8 cellular contexts compared by ENCODE assay signal in the genomic region with DNA sequence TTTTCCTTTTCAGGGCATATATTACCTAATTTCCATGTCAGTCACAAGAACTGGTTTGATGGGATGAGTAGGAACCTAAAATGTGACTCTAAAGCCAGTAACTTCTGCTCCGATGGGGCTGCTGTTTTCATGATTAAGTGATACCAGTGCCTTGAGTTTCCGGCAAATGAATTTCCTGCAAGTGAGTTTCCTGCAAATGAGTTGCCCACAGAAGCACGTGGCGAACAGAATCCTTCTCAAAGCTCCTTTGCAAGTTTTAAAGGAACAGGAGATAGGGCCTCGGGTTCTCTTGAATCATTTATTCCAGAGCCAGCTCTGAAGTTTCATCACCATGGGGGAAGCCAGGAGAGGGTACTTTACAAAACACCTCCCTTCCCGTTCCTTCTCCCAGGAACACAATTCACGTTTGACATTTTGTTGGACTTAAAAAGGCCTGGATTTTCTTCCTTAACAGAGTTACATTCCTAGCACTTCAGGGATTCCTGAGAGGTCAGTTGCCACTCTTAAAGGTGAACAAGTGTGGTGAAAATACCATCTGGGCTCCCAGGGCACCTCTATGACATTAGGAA. TPM values are rescaled to one million over a fixed set of nuclear protein-coding genes. Genes with fewer than 3 reads are reported as not detected.
A peak's percentile ranks its signal among the peaks of the same experiment; 100 is the strongest.
DNase-seq lines count a peak whose midpoint lies in the region; ATAC-seq and TF ChIP-seq lines count a peak whose summit lies in the region.

No MANE protein-coding gene starts in this region.

- no peak for TF ChIP-seq CTCF in IMR-90 (conservative IDR thresholded peaks at IDR 0.05; ENCODE audit: low read depth, low read length)
- no peak for TF ChIP-seq CTCF in fibroblast of pulmonary artery (IDR thresholded peaks at IDR 0.05; ENCODE audit: low read length, missing control alignments)
- TF ChIP-seq CTCF in spleen (IDR thresholded peaks at IDR 0.05 in 8 of 11, conservative IDR thresholded peaks at IDR 0.05 in 3 of 11) = no peak

- intact Hi-C loops in IMR-90 (cut with micrococcal nuclease) = no loop called here
- intact Hi-C loops in spleen (cut with DNase I; ENCODE audit: low total_unique reads) = no loop called here

- no peak overlapping the region for H3K14ac ChIP-seq in IMR-90 (replicated peaks; ENCODE audit: low read depth, low read length)

- H2AK5ac ChIP-seq in IMR-90 (ENCODE audit: low read depth, low read length) = no peak overlapping the region

- CTCF ChIA-PET in IMR-90 (lab: Yijun Ruan, JAX) = no interaction called here

- H2AFZ ChIP-seq in IMR-90 (replicated peaks; ENCODE audit: low read length, poor library complexity) = peak overlapping the region; percentile 16

- BruUV-seq in IMR-90 (replicated peaks; lab: Mats Ljungman, UMichigan) = no TSS peak

- H3K79me1 ChIP-seq in IMR-90 (ENCODE audit: low read depth in 1 of 2, low read length in 2 of 2) = peaks cover 6 to 22% of the 10 kb centered on the region in 2 experiments; a peak in 2 of 4 replicates

- H3K9ac ChIP-seq in IMR-90 (ENCODE audit: low read depth, low read length) = no peak overlapping the region

- TF ChIP-seq POLR2A in IMR-90 (IDR thresholded peaks at IDR 0.05; ENCODE audit: low read depth, low read length) (no peak), spleen (IDR thresholded peaks at IDR 0.05) (no peak), GM18505 (IDR thresholded peaks at IDR 0.05; ENCODE audit: borderline replicate concordance, extremely low read depth, insufficient read depth, insufficient read length) (no peak)

- H3K27ac ChIP-seq in IMR-90 (ENCODE audit: insufficient read depth, low read length) = no peak overlapping the region
- peak overlapping the region in 7 of 8 donors; percentile 2 to 95 (median 70) for H3K27ac ChIP-seq in spleen

- H4K20me1 ChIP-seq in IMR-90 (ENCODE audit: insufficient read depth, low read length) = peaks cover 20% of the 10 kb centered on the region

- peak overlapping the region; percentile 37; the same call in 1 of the 2 replicates for H4K5ac ChIP-seq in IMR-90 (ENCODE audit: low read depth, low read length)

- WGBS in IMR-90 (ENCODE audit: extremely low coverage in 2 of 2, insufficient read length in 1 of 2), 2 experiments = 33% methylated on average over 4 of the region's 7 CpGs; no CpG with 5 or more reads in 1 of the 2 experiments
- WGBS in spleen, 5 donors = 13 to 23% (median 16%) methylated on average over 7 of the region's 7 CpGs

- H2BK5ac ChIP-seq in IMR-90 (ENCODE audit: low read depth, low read length, poor library complexity, severe bottlenecking) = peak overlapping the region; percentile 44

- no peak overlapping the region for H3K18ac ChIP-seq in IMR-90 (ENCODE audit: low read depth, low read length)

- no peak overlapping the region for H3K4ac ChIP-seq in IMR-90 (ENCODE audit: low read depth, low read length)

- H3K4me2 ChIP-seq in IMR-90 (ENCODE audit: low read depth, low read length) = peak overlapping the region; percentile 15; the same call in 1 of the 2 replicates

- no peaks in the 10 kb centered on the region for H3K36me3 ChIP-seq in IMR-90 (ENCODE audit: control insufficient read depth, insufficient read depth, low read length)
- H3K36me3 ChIP-seq in spleen = no peaks in the 10 kb centered on the region

- no peak for TF ChIP-seq RAD21 in IMR-90 (IDR thresholded peaks at IDR 0.05; ENCODE audit: low read length)

- H3K9me3 ChIP-seq in IMR-90 (ENCODE audit: control insufficient read depth, insufficient read depth, low read length) (no peaks in the 10 kb centered on the region), spleen (no peaks in the 10 kb centered on the region)

- no peak overlapping the region for H3K4me3 ChIP-seq in IMR-90 (ENCODE audit: insufficient read depth, low read depth, low read length)
- no peak overlapping the region for H3K4me3 ChIP-seq in fibroblast of pulmonary artery (replicated peaks; ENCODE audit: low read depth, low read length)
- peak overlapping the region in 1 of 8 donors; percentile 26 for H3K4me3 ChIP-seq in spleen

- peak overlapping the region in 1 of 2 experiments; percentile 72; a peak in 2 of 4 replicates for H4K8ac ChIP-seq in IMR-90 (ENCODE audit: low read depth in 2 of 2, low read length in 2 of 2)

- no peak overlapping the region for H3K56ac ChIP-seq in IMR-90 (ENCODE audit: extremely low read depth, insufficient read depth, low read length)

- H3K9me1 ChIP-seq in IMR-90 (ENCODE audit: insufficient read depth, low read length) = no peaks in the 10 kb centered on the region

- H3K4me1 ChIP-seq in IMR-90 (ENCODE audit: control insufficient read depth, insufficient read depth, low read length) (peaks cover 8% of the 10 kb centered on the region), spleen (peaks cover 35 to 77% (median 53%) of the 10 kb centered on the region in 6 donors)

- H3K27me3 ChIP-seq in IMR-90 (ENCODE audit: control insufficient read depth, insufficient read depth, low read length) = no peaks in the 10 kb centered on the region
- H3K27me3 ChIP-seq in spleen (replicated peaks in 1 of 7) = no peaks in the 10 kb centered on the region

- H2BK20ac ChIP-seq in IMR-90 (ENCODE audit: low read depth, low read length) = no peak overlapping the region

- ATAC-seq in IMR-90 (ENCODE audit: low read depth) (no peak), GM18505 (IDR thresholded peaks at IDR 0.05; ENCODE audit: unreplicated experiment) (no peak), HG02981 (IDR thresholded peaks at IDR 0.05; ENCODE audit: unreplicated experiment) (no peak)

- DNase-seq in IMR-90 = peak; percentile 32
- DNase-seq in activated CD4-positive, alpha-beta T cell treated with anti-CD3 and anti-CD28 coated beads, Interleukin-2, amount 50 U/mL, for 4 hours = peak; percentile 34 to 36
- peak; percentile 47 for DNase-seq in fibroblast of pulmonary artery (ENCODE audit: low read depth)
- no peak for DNase-seq in spleen
- no peak for DNase-seq in ACHN
- no peak for DNase-seq in NCI-H2081 treated with DMSO at 0.1 percent for 48 hours (lab: John Stamatoyannopoulos, UW)

- in situ Hi-C loops in IMR-90 (cut with MboI; ENCODE audit: low sequenced_read_pairs) = no loop called here
- in situ Hi-C loops in ACHN (cut with HindIII; ENCODE audit: low pct_ligation_motif_present, low pct_unique_long_range_greater_than_20kb, low sequenced_read_pairs) = no loop called here

- dilution Hi-C loops in IMR-90 (cut with HindIII; ENCODE audit: low sequenced_read_pairs, unreplicated experiment) = no loop called here

- H2BK120ac ChIP-seq in IMR-90 (ENCODE audit: low read depth, low read length) = 0 out of 2 replicates have a peak overlapping the region, but pooled peaks have one; percentile 0

- H4K91ac ChIP-seq in IMR-90 (ENCODE audit: insufficient read depth, low read depth, low read length) = no peak overlapping the region; the same call in 1 of the 2 replicates

- H2BK15ac ChIP-seq in IMR-90 (ENCODE audit: low read depth, low read length) = no peak overlapping the region

- POLR2A ChIA-PET in IMR-90 (lab: Charles Lee; ENCODE audit: unreplicated experiment) = interaction anchor here (0.6 kb wide), 1 partner anchor 430 kb away, joined by 3 read pairs; no protein-coding TSS in a partner anchor

- H3K23ac ChIP-seq in IMR-90 (ENCODE audit: low read depth, low read length) = no peak overlapping the region

- H2AK9ac ChIP-seq in IMR-90 (replicated peaks; ENCODE audit: low read depth, low read length, poor library complexity) = no peak overlapping the region

TF ChIP-seq in IMR-90, 13 proteins besides CTCF, POLR2A, EP300 and RAD21 (continues in another document):
- TF ChIP-seq, protein P1, sequence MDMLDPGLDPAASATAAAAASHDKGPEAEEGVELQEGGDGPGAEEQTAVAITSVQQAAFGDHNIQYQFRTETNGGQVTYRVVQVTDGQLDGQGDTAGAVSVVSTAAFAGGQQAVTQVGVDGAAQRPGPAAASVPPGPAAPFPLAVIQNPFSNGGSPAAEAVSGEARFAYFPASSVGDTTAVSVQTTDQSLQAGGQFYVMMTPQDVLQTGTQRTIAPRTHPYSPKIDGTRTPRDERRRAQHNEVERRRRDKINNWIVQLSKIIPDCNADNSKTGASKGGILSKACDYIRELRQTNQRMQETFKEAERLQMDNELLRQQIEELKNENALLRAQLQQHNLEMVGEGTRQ (IDR thresholded peaks at IDR 0.05; ENCODE audit: low read depth, low read length) = no peak
- TF ChIP-seq CHD1 (IDR thresholded peaks at IDR 0.05; ENCODE audit: low read depth, low read length) (no peak), SMC3 (IDR thresholded peaks at IDR 0.05; ENCODE audit: low read depth, low read length) (no peak), RCOR1 (IDR thresholded peaks at IDR 0.05; ENCODE audit: insufficient replicate concordance, low read length) (no peak), BHLHE40 (IDR thresholded peaks at IDR 0.05; ENCODE audit: low read depth, low read length) (no peak), RFX5 (IDR thresholded peaks at IDR 0.05; ENCODE audit: low read depth, low read length) (no peak), FOS (IDR thresholded peaks at IDR 0.05; ENCODE audit: low read depth, low read length) (no peak), MAZ (IDR thresholded peaks at IDR 0.05; ENCODE audit: borderline replicate concordance, low read depth, low read length) (no peak), NFE2L2 (IDR thresholded peaks at IDR 0.05; ENCODE audit: low read depth, low read length) (no peak), MAFK (IDR thresholded peaks at IDR 0.05; ENCODE audit: low read depth, low read length) (no peak), CEBPB (IDR thresholded peaks at IDR 0.05; ENCODE audit: low read depth, low read length) (no peak), MXI1 (IDR thresholded peaks at IDR 0.05; ENCODE audit: borderline replicate concordance, low read depth, low read length) (no peak)

RNA-seq across cellular contexts. Expression of a gene that starts 2.2 kb away (rescaled TPM):
- total RNA-seq in IMR-90 (2012; rRNA removed) = 4.1 and 4.7 TPM in 2 replicates
- polyA plus RNA-seq in IMR-90 (2012; rRNA removed) = 5.9 and 6.8 TPM in 2 replicates
- polyA plus RNA-seq in IMR-90 (2012; cell fraction: cytosol; rRNA removed) = 1.7 and 1.9 TPM in 2 replicates
- polyA plus RNA-seq in IMR-90 (2012; cell fraction: nucleus; rRNA removed; ENCODE audit: low replicate concordance) = 1.8 and 7.3 TPM in 2 replicates
- 10 to 100 TPM; 20.1 to 27.3 (median 26.5) TPM for total RNA-seq in spleen
- polyA plus RNA-seq in spleen = 1 to 10 TPM; 7.5 to 9.9 (median 8.3) TPM

RNA-seq across cellular contexts. Expression of a gene that starts 28.6 kb away (rescaled TPM):
- total RNA-seq in IMR-90 (2012; rRNA removed) = 11.1 and 11.7 TPM in 2 replicates
- polyA plus RNA-seq in IMR-90 (2012; rRNA removed) = 17.5 and 18.8 TPM in 2 replicates
- polyA plus RNA-seq in IMR-90 (2012; cell fraction: cytosol; rRNA removed) = 16.9 and 18.3 TPM in 2 replicates
- 37.6 and 52.8 TPM in 2 replicates for polyA plus RNA-seq in IMR-90 (2012; cell fraction: nucleus; rRNA removed; ENCODE audit: low replicate concordance)
- 10 to 100 TPM; 14.8 to 30.8 (median 24.5) TPM for total RNA-seq in spleen
- polyA plus RNA-seq in spleen = 10 to 100 TPM in 2 of 3 donors, 1 to 10 TPM in 1; 8.4 to 21.0 (median 14.7) TPM

Comparison
In these comparisons a context has a peak if more than half of its experiments do, and no peak if none do; other contexts are left out.
1. DNase-seq: peak in IMR-90 (single experiment), activated CD4-positive, alpha-beta T cell treated with anti-CD3 and anti-CD28 coated beads, Interleukin-2, amount 50 U/mL, for 4 hours (2 of 2) and fibroblast of pulmonary artery (single experiment); none in spleen (single experiment), ACHN (single experiment) and NCI-H2081 treated with DMSO at 0.1 percent for 48 hours (single experiment).